24 cellular contexts compared by ENCODE assay signal in the genomic region with DNA sequence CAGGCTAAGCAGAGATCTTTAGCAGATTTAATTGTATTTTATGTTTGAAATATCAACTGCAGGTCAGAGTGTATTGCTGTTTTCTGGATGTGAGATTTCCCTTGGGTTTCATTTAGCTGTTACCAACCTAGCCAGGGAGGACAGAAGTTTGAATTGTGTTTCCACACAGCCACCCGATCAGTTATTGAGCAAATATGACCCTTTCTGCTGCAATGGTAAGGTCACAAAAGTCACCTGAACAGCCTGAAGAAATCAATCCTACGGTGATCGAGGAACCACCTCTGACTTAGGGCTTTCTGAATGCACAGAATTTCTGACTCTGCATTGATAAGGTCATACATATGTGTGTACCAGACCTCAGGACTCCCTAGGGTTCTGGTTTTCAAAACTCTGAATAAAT.
"Had no signal": no experiment of that assay in that cellular context is flagged by ENCODE, and none has a peak within 500 bp of the region (broad histone marks: within the 10 kb centered on the region; RNA-seq: fewer than 3 reads in every experiment).

No MANE protein-coding gene starts in this region.

- H3K27me3 ChIP-seq: SJSA1 had no signal

- DNase-seq: IMR-90, Karpas-422, KG1, MG63, NCI-H1092, NCI-H1105 treated with DMSO at 0.1 percent for 48 hours, NCI-H1417 treated with DMSO at 0.1 percent for 48 hours, NCI-H146, NCI-H1694 treated with DMSO at 0.1 percent for 48 hours, NCI-H1930, NCI-H2081, NCI-H2107, NCI-H2227 treated with DMSO at 0.1 percent for 48 hours, NCI-H524, NCI-H526 treated with DMSO at 0.1 percent for 48 hours, NCI-H748 treated with DMSO at 0.1 percent for 48 hours, Right ventricle myocardium superior, RPMI8226, SIG-M5 had no signal

- H3K9me3 ChIP-seq: MG63, SJSA1 had no signal

- FAIRE-seq: HTR-8/SVneo, RCC 7860 had no signal

- H3K27ac ChIP-seq: HL-60, SJSA1, SK-N-MC had no signal

- H3K36me3 ChIP-seq: MG63, SJSA1 had no signal

- H3K4me3 ChIP-seq: MG63, SJSA1, SK-N-MC had no signal

- H3K4me1 ChIP-seq: SJSA1 had no signal
